In genomic region chr6:43634702-43635303, GRCh38 we compare ENCODE assay signal across 8 cellular contexts. TPM values are rescaled to one million over a fixed set of nuclear protein-coding genes. Genes with fewer than 3 reads are reported as not detected.
A peak's percentile ranks its signal among the peaks of the same experiment; 100 is the strongest.
DNase-seq lines count a peak whose midpoint lies in the region; ATAC-seq and TF ChIP-seq lines count a peak whose summit lies in the region.

No MANE protein-coding gene starts in this region.

- H4K8ac ChIP-seq in trophoblast cell (ENCODE audit: low read depth, low read length): peak overlapping the region; percentile 97

- TF ChIP-seq CTCF in MM.1S (IDR thresholded peaks at IDR 0.05; ENCODE audit: low read length): no peak

- H3K4me2 ChIP-seq in MM.1S (ENCODE audit: low read depth, low read length) (peak overlapping the region; percentile 69; the same call in 1 of the 2 replicates), trophoblast cell (ENCODE audit: low read length) (peak overlapping the region; percentile 62)

- peak; percentile 76 for DNase-seq in D341Med (ENCODE audit: low spot score)
- DNase-seq in MM.1S: no peak
- peak; percentile 31 for DNase-seq in cerebellum (ENCODE audit: low spot score)
- DNase-seq in trophoblast cell: no peak
- no peak for DNase-seq in HUDEP-2 (lab: John Stamatoyannopoulos, UW; ENCODE audit: unreplicated experiment in 76 of 76)
- DNase-seq in NCI-H1930 (lab: John Stamatoyannopoulos, UW): no peak

- no peaks in the 10 kb centered on the region for H3K9me3 ChIP-seq in MM.1S (replicated peaks; ENCODE audit: insufficient read depth, low read length)
- H3K9me3 ChIP-seq in trophoblast cell (ENCODE audit: insufficient read depth, low read depth, low read length): no peaks in the 10 kb centered on the region

- H4K20me1 ChIP-seq in MM.1S (ENCODE audit: insufficient read depth, low read length): no peaks in the 10 kb centered on the region

- H3K4me1 ChIP-seq in MM.1S (ENCODE audit: low read length) (peaks cover 18% of the 10 kb centered on the region), trophoblast cell (ENCODE audit: control insufficient read depth in 1 of 2, insufficient read depth in 2 of 2, low read length in 2 of 2) (peaks cover 12 to 14% of the 10 kb centered on the region in 2 experiments)

- H2AK5ac ChIP-seq in trophoblast cell (ENCODE audit: low read length): no peak overlapping the region

- H3K27ac ChIP-seq in MM.1S (ENCODE audit: low read length): no peak overlapping the region
- no peak overlapping the region for H3K27ac ChIP-seq in trophoblast cell (ENCODE audit: low read depth, low read length)

- no peak overlapping the region for H3K4me3 ChIP-seq in MM.1S (ENCODE audit: low read length)
- H3K4me3 ChIP-seq in trophoblast cell (ENCODE audit: low read depth, low read length): no peak overlapping the region

- no peak overlapping the region for H3K18ac ChIP-seq in trophoblast cell (ENCODE audit: low read length)

- H3K9ac ChIP-seq in MM.1S (ENCODE audit: low read length) (no peak overlapping the region), trophoblast cell (ENCODE audit: low read length) (no peak overlapping the region)

- H2AFZ ChIP-seq in MM.1S (ENCODE audit: low read length) (peak overlapping the region; percentile 61), trophoblast cell (ENCODE audit: insufficient read depth, low read length, poor library complexity) (peak overlapping the region; percentile 94)

- WGBS in trophoblast cell (ENCODE audit: extremely low coverage, insufficient coverage, insufficient read length): no CpG with 5 or more reads among the region's 9 CpGs

- no peak overlapping the region for H3K4ac ChIP-seq in trophoblast cell (ENCODE audit: low read depth, low read length)

- no peaks in the 10 kb centered on the region for H3K9me2 ChIP-seq in MM.1S (replicated peaks; ENCODE audit: insufficient read depth, low read length)

- no peak overlapping the region for H2BK12ac ChIP-seq in trophoblast cell (ENCODE audit: low read length)

- no peak overlapping the region for H2BK5ac ChIP-seq in trophoblast cell (ENCODE audit: low read depth, low read length, poor library complexity)

- H4K12ac ChIP-seq in trophoblast cell (ENCODE audit: low read depth, low read length): peak overlapping the region; percentile 89

- ATAC-seq in GM18520 (IDR thresholded peaks at IDR 0.05; ENCODE audit: unreplicated experiment) (no peak), GM18517 (IDR thresholded peaks at IDR 0.05; ENCODE audit: unreplicated experiment) (no peak)

- peak overlapping the region; percentile 87 for H4K91ac ChIP-seq in trophoblast cell (ENCODE audit: low read depth, low read length)

- H2BK120ac ChIP-seq in trophoblast cell (ENCODE audit: insufficient read depth, low read length, poor library complexity): no peak overlapping the region

- H3K27me3 ChIP-seq in MM.1S (replicated peaks; ENCODE audit: insufficient read depth, low read length) (no peaks in the 10 kb centered on the region), trophoblast cell (ENCODE audit: insufficient read depth, low read length) (no peaks in the 10 kb centered on the region)

- H3K23ac ChIP-seq in trophoblast cell (ENCODE audit: low read length): no peak overlapping the region

- H3K14ac ChIP-seq in trophoblast cell (ENCODE audit: low read length): no peak overlapping the region

- peaks cover 4% of the 10 kb centered on the region; the same call in 1 of the 2 replicates for H3F3A ChIP-seq in MM.1S (ENCODE audit: insufficient read depth, low read length)

- H3K79me1 ChIP-seq in trophoblast cell (ENCODE audit: low read length): peaks cover 11% of the 10 kb centered on the region

- H3K79me2 ChIP-seq in MM.1S (ENCODE audit: low read length): peaks cover 37% of the 10 kb centered on the region
- peaks cover 4% of the 10 kb centered on the region for H3K79me2 ChIP-seq in trophoblast cell (ENCODE audit: control insufficient read depth, insufficient read depth, low read length, poor library complexity)

- H3K36me3 ChIP-seq in MM.1S (replicated peaks; ENCODE audit: insufficient read depth, low read length) (no peaks in the 10 kb centered on the region), trophoblast cell (ENCODE audit: control insufficient read depth in 1 of 2, insufficient read depth in 2 of 2, low read length in 2 of 2) (peaks cover 7 to 10% of the 10 kb centered on the region in 2 experiments)

RNA-seq across cellular contexts. Expression of gene MAD2L1BP, which starts 0.8 kb away (rescaled TPM):
- total RNA-seq in cerebellum: 11.9 TPM
- 20.6 and 21.2 TPM in 2 replicates for polyA plus RNA-seq in trophoblast cell (2013)

RNA-seq across cellular contexts. Expression of gene GTPBP2, which starts 5.7 kb away (rescaled TPM):
- 37.7 TPM for total RNA-seq in cerebellum
- polyA plus RNA-seq in trophoblast cell (2013): 55.6 and 59.2 TPM in 2 replicates

RNA-seq across cellular contexts. Expression of gene RSPH9, which starts 10.0 kb away (rescaled TPM):
- total RNA-seq in cerebellum: 3.4 TPM
- polyA plus RNA-seq in trophoblast cell (2013): 0.19 and 0.23 TPM in 2 replicates

RNA-seq across cellular contexts. Expression of gene MRPS18A, which starts 52.8 kb away (rescaled TPM):
- total RNA-seq in cerebellum: 17.0 TPM
- polyA plus RNA-seq in trophoblast cell (2013): 40.8 and 44.2 TPM in 2 replicates

RNA-seq across cellular contexts. Expression of gene POLH, which starts 58.8 kb away (rescaled TPM):
- 12.8 TPM for total RNA-seq in cerebellum
- polyA plus RNA-seq in trophoblast cell (2013): 11.2 and 12.6 TPM in 2 replicates

Comparison
In these comparisons a context has a peak if more than half of its experiments do, and no peak if none do; other contexts are left out.
1. DNase-seq: peak in D341Med (single experiment) and cerebellum (single experiment); none in MM.1S (single experiment), trophoblast cell (0 of 2), HUDEP-2 (0 of 76) and NCI-H1930 (0 of 2).